ENCODE assay signal across 13 cellular contexts in genomic region chr3:122745365-122746021, GRCh38. TPM values are rescaled to one million over a fixed set of nuclear protein-coding genes. Genes with fewer than 3 reads are reported as not detected.
DNase-seq lines count a peak whose midpoint lies in the region.
"Had no signal": no experiment of that assay in that cellular context is flagged by ENCODE, and none has a peak within 500 bp of the region (broad histone marks: within the 10 kb centered on the region; RNA-seq: fewer than 3 reads in every experiment).

No MANE protein-coding gene starts in this region.

- no peaks in the 10 kb centered on the region for H3K79me2 ChIP-seq in GM23248 (ENCODE audit: insufficient read depth)

- H3K27me3 ChIP-seq in GM23248 (replicated peaks; ENCODE audit: insufficient read depth) = no peaks in the 10 kb centered on the region
- H3K27me3 ChIP-seq: dorsolateral prefrontal cortex had no signal

- peak overlapping the region; percentile 46 for H3K27ac ChIP-seq in GM23248
- H3K27ac ChIP-seq: dorsolateral prefrontal cortex, lower lobe of right lung had no signal

- H3K4me1 ChIP-seq in GM23248 (ENCODE audit: insufficient read depth) = peaks cover 8% of the 10 kb centered on the region; the same call in 1 of the 2 replicates
- H3K4me1 ChIP-seq: lower lobe of right lung had no signal

- H3K4me3 ChIP-seq in GM23248 (no peak overlapping the region), skeletal muscle cell (ENCODE audit: low read depth, low read length) (no peak overlapping the region)
- H3K4me3 ChIP-seq: dorsolateral prefrontal cortex, lower lobe of right lung had no signal

- no peak overlapping the region for H3K9ac ChIP-seq in GM23248

- H3K9me3 ChIP-seq in GM23248 (ENCODE audit: low read depth) = no peaks in the 10 kb centered on the region
- H3K9me3 ChIP-seq: lower lobe of right lung had no signal

- no peaks in the 10 kb centered on the region for H4K20me1 ChIP-seq in GM23248 (ENCODE audit: insufficient read depth)

- 93 to 95% methylated on average over 4 of the region's 4 CpGs for WGBS in GM23248 (ENCODE audit: low coverage in 1 of 2, low lambda C conversion rate in 2 of 2, missing lambda C conversion rate in 2 of 2), 2 experiments

- no peak overlapping the region for H2AFZ ChIP-seq in GM23248

- no peaks in the 10 kb centered on the region; the same call in 1 of the 2 replicates for H3K36me3 ChIP-seq in GM23248 (ENCODE audit: low read depth)

- DNase-seq in GM23248 = peak; percentile 82
- peak; percentile 42 for DNase-seq in SK-MEL-5 (ENCODE audit: low read depth, low spot score)
- peak; percentile 39 for DNase-seq in fibroblast of peridontal ligament (ENCODE audit: extremely low read depth)
- DNase-seq in skeletal muscle cell (ENCODE audit: low read depth) = peak; percentile 60
- DNase-seq in occipital lobe (lab: John Stamatoyannopoulos, UW) = no peak
- DNase-seq in SW 1271 (lab: John Stamatoyannopoulos, UW) = no peak
- no peak for DNase-seq in iPS-NIHi7 (ENCODE audit: extremely low spot score)
- no peak for DNase-seq in OCI-M2 (lab: John Stamatoyannopoulos, UW; ENCODE audit: unreplicated experiment)
- DNase-seq: activated T-cell treated with anti-CD3 and anti-CD28 coated beads for 4 hours, amniotic stem cell, dorsolateral prefrontal cortex, lower lobe of right lung, nephron progenitor cell had no signal

- no peak overlapping the region for H3K4me2 ChIP-seq in GM23248 (ENCODE audit: unreplicated experiment)

- H3K9me2 ChIP-seq in GM23248 (ENCODE audit: insufficient read depth) = no peaks in the 10 kb centered on the region

- H3F3A ChIP-seq in GM23248 (ENCODE audit: insufficient read depth) = no peaks in the 10 kb centered on the region

- in situ Hi-C loops in GM23248 (cut with MboI) = no loop called here
- in situ Hi-C loops in SK-MEL-5 (cut with HindIII; ENCODE audit: low pct_unique_long_range_greater_than_20kb, low sequenced_read_pairs) = no loop called here

RNA-seq across cellular contexts. Expression of gene HSPBAP1, which starts 48.1 kb away (rescaled TPM):
- total RNA-seq in GM23248 (2014; rRNA removed; shearing (Covaris generic)) = 2.0 and 4.0 TPM in 2 replicates
- polyA plus RNA-seq in GM23248 (2016; fragmentation: Nextera tagmentation; extraction: Ambion mirVana) = 4.3 and 4.7 TPM in 2 replicates
- total RNA-seq in SK-MEL-5 (2014; rRNA removed; shearing (Covaris generic)) = 21.1 and 25.5 TPM in 2 replicates
- 10.1 and 12.2 TPM in 2 replicates for polyA plus RNA-seq in SK-MEL-5 (2015; cell fraction: cytosol; rRNA removed)
- polyA plus RNA-seq in SK-MEL-5 (2015; cell fraction: nucleus; rRNA removed) = 69.1 and 73.0 TPM in 2 replicates
- 12.9 TPM for total RNA-seq in occipital lobe

RNA-seq across cellular contexts. Expression of gene SLC49A4, which starts 49.4 kb away (rescaled TPM):
- 18.0 and 24.6 TPM in 2 replicates for total RNA-seq in GM23248 (2014; rRNA removed; shearing (Covaris generic))
- polyA plus RNA-seq in GM23248 (2016; fragmentation: Nextera tagmentation; extraction: Ambion mirVana) = 13.3 and 13.8 TPM in 2 replicates
- 40.2 and 42.1 TPM in 2 replicates for total RNA-seq in SK-MEL-5 (2014; rRNA removed; shearing (Covaris generic))
- polyA plus RNA-seq in SK-MEL-5 (2015; cell fraction: cytosol; rRNA removed) = 31.3 and 33.4 TPM in 2 replicates
- polyA plus RNA-seq in SK-MEL-5 (2015; cell fraction: nucleus; rRNA removed) = 6.7 and 16.2 TPM in 2 replicates
- total RNA-seq in occipital lobe = 32.1 TPM

Comparison
In these comparisons a context has a peak if more than half of its experiments do, and no peak if none do; other contexts are left out.
1. DNase-seq: peak in GM23248 (single experiment), SK-MEL-5 (single experiment), fibroblast of peridontal ligament (single experiment) and skeletal muscle cell (single experiment); none in occipital lobe (single experiment), SW 1271 (0 of 2), iPS-NIHi7 (single experiment) and OCI-M2 (single experiment).